ENCODE assay signal across 9 cellular contexts in the genomic region with DNA sequence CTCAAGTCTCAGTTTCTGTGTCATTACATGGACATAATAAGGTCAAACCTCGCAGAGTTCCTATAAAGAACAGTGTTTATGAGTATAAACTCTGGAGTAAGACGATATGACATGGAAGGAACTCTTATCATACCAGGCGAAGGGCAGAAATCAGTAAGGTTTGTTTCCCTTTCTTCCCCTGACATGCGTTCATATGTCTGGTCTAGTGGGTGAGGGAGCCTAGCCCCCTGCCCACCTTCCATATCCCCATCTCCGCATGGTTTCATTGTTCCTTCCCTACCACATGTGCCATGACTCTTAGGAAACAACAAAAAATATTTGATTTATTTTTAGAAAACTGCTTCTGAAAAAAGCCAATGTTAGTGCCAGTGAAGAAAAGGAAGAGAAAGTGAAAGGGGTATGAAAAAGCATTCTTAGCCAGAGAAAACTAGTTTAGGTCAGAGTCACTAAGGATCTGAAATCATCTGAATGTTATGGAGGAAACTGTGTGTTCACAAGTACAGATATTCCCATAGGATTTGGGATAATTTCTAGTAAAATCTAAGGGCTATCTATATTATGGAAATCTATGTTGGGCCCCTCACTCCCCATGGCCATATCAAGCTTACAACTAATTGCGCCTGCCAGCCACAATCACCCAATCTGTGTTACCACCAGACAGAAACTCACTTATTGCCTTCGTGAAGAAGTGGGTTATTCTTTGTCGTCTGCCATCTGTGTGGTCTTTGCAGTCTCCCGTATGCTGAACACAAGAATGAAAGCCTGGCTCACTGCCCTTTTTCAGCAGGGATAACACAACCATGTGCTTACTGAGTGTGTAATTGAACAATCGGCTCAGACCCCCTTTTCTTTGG. TPM values are rescaled to one million over a fixed set of nuclear protein-coding genes. Genes with fewer than 3 reads are reported as not detected.
DNase-seq lines count a peak whose midpoint lies in the region; ATAC-seq and TF ChIP-seq lines count a peak whose summit lies in the region.
"Had no signal": no experiment of that assay in that cellular context is flagged by ENCODE, and none has a peak within 500 bp of the region (broad histone marks: within the 10 kb centered on the region; RNA-seq: fewer than 3 reads in every experiment).

No MANE protein-coding gene starts in this region.

- TF ChIP-seq POLR2A in suprapubic skin (IDR thresholded peaks at IDR 0.05) = no peak

- DNase-seq in CD14-positive monocyte (ENCODE audit: low spot score) (no peak), chondrocyte (ENCODE audit: low spot score) (no peak), suprapubic skin (ENCODE audit: low spot score in 2 of 2) (no peak), occipital lobe (lab: John Stamatoyannopoulos, UW) (no peak)
- DNase-seq: activated naive CD4-positive, alpha-beta T cell treated with anti-CD3 and anti-CD28 coated beads for 36 hours had no signal

- H3K9me3 Mint-ChIP-seq in CD14-positive monocyte = peaks cover 0 to 4% (median 2%) of the 10 kb centered on the region in 7 donors
- peaks cover 0 to 4% (median 2%) of the 10 kb centered on the region in 3 donors for H3K9me3 Mint-ChIP-seq in IgD-negative memory B cell
- no peaks in the 10 kb centered on the region for H3K9me3 Mint-ChIP-seq in chondrocyte (ENCODE audit: low read depth)
- H3K9me3 Mint-ChIP-seq: activated naive CD4-positive, alpha-beta T cell treated with anti-CD3 and anti-CD28 coated beads for 36 hours had no signal

- TF ChIP-seq EP300 in suprapubic skin (IDR thresholded peaks at IDR 0.05) = no peak

- no peaks in the 10 kb centered on the region for H3K36me3 Mint-ChIP-seq in CD14-positive monocyte
- H3K36me3 Mint-ChIP-seq in IgD-negative memory B cell = peaks cover 3% of the 10 kb centered on the region
- H3K36me3 Mint-ChIP-seq in chondrocyte (ENCODE audit: low read depth) = no peaks in the 10 kb centered on the region

- no peaks in the 10 kb centered on the region for H3K36me3 ChIP-seq in suprapubic skin

- H3K4me1 Mint-ChIP-seq in CD14-positive monocyte (peaks cover 33% of the 10 kb centered on the region), IgD-negative memory B cell (peaks cover 9 to 18% (median 11%) of the 10 kb centered on the region in 3 donors), chondrocyte (ENCODE audit: low read depth) (peaks cover 13% of the 10 kb centered on the region)

- no peaks in the 10 kb centered on the region for H3K27me3 ChIP-seq in suprapubic skin

- peaks cover 0 to 4% (median 2%) of the 10 kb centered on the region in 3 donors for H3K27me3 Mint-ChIP-seq in CD14-positive monocyte (ENCODE audit: low read depth in 3 of 3)
- H3K27me3 Mint-ChIP-seq in IgD-negative memory B cell = no peaks in the 10 kb centered on the region
- H3K27me3 Mint-ChIP-seq in chondrocyte (ENCODE audit: low read depth) = no peaks in the 10 kb centered on the region

- peak; percentile 79 for ATAC-seq in GM19395 (IDR thresholded peaks at IDR 0.05; ENCODE audit: unreplicated experiment)
- no peak for ATAC-seq in GM19328 (IDR thresholded peaks at IDR 0.05; ENCODE audit: unreplicated experiment)
- ATAC-seq in HG02840 (IDR thresholded peaks at IDR 0.05; ENCODE audit: low FRiP score, unreplicated experiment) = no peak

- intact Hi-C loops in CD14-positive monocyte (cut with micrococcal nuclease) = loop anchor here in 1 of 2 donors (10.0 kb wide), 1 partner anchor 357 kb away; no protein-coding TSS in a partner anchor

- H3K4me3 Mint-ChIP-seq in CD14-positive monocyte = peak overlapping the region; percentile 74 to 84
- H3K4me3 Mint-ChIP-seq in IgD-negative memory B cell = peak overlapping the region; percentile 73 to 96 (median 84)
- H3K4me3 Mint-ChIP-seq in chondrocyte (ENCODE audit: unreplicated experiment) = no peak overlapping the region
- H3K4me3 Mint-ChIP-seq: activated naive CD4-positive, alpha-beta T cell treated with anti-CD3 and anti-CD28 coated beads for 36 hours had no signal

- peak overlapping the region; percentile 78 to 91 (median 89) for H3K27ac Mint-ChIP-seq in CD14-positive monocyte
- peak overlapping the region; percentile 55 to 69 (median 60) for H3K27ac Mint-ChIP-seq in IgD-negative memory B cell
- peak overlapping the region; percentile 74 for H3K27ac Mint-ChIP-seq in chondrocyte (ENCODE audit: unreplicated experiment)
- H3K27ac Mint-ChIP-seq: activated naive CD4-positive, alpha-beta T cell treated with anti-CD3 and anti-CD28 coated beads for 36 hours had no signal

- no peak overlapping the region for H3K4me3 ChIP-seq in suprapubic skin

- TF ChIP-seq CTCF in CD14-positive monocyte (IDR thresholded peaks at IDR 0.05) = no peak
- no peak for TF ChIP-seq CTCF in chondrocyte (IDR thresholded peaks at IDR 0.05)
- no peak for TF ChIP-seq CTCF in suprapubic skin (IDR thresholded peaks at IDR 0.05)

- H3K27ac ChIP-seq in suprapubic skin = no peak overlapping the region

- 74% methylated on average over 10 of the region's 10 CpGs for WGBS in suprapubic skin

- no peaks in the 10 kb centered on the region for H3K9me3 ChIP-seq in suprapubic skin

- H3K4me1 ChIP-seq in suprapubic skin = peaks cover 6% of the 10 kb centered on the region

RNA-seq across cellular contexts. Expression of a gene that starts 19.9 kb away (rescaled TPM):
- polyA plus RNA-seq in CD14-positive monocyte = not detected
- polyA plus RNA-seq in IgD-negative memory B cell = not detected
- not detected in 3 replicates for total RNA-seq in chondrocyte
- not detected for total RNA-seq in suprapubic skin
- total RNA-seq in occipital lobe = not detected
- total RNA-seq: activated naive CD4-positive, alpha-beta T cell treated with anti-CD3 and anti-CD28 coated beads for 36 hours had no signal
